ENCODE assay signal across 11 cellular contexts in genomic region chr14:98984719-98985041, GRCh38.
A peak's percentile ranks its signal among the peaks of the same experiment; 100 is the strongest.
DNase-seq lines count a peak whose midpoint lies in the region; ATAC-seq lines count a peak whose summit lies in the region.
"Had no signal": no experiment of that assay in that cellular context is flagged by ENCODE, and none has a peak within 500 bp of the region (broad histone marks: within the 10 kb centered on the region; RNA-seq: fewer than 3 reads in every experiment).

No MANE protein-coding gene starts in this region.

- H3K4me3 ChIP-seq in HUES6 (ENCODE audit: low read depth, low read length), result peak overlapping the region; percentile 24; the same call in 1 of the 2 replicates

- no peaks in the 10 kb centered on the region for H3K36me3 ChIP-seq in HUES6 (ENCODE audit: control insufficient read depth, insufficient read depth, low read length)

- H3K27me3 ChIP-seq in HUES6 (ENCODE audit: control insufficient read depth, insufficient read depth, low read length), result no peaks in the 10 kb centered on the region

- H3K4me1 ChIP-seq in HUES6 (ENCODE audit: control insufficient read depth, insufficient read depth, low read length), result peaks cover 15% of the 10 kb centered on the region; the same call in 1 of the 2 replicates

- DNase-seq in activated CD8-positive, alpha-beta memory T cell treated with anti-CD3 and anti-CD28 coated beads for 4 hours (ENCODE audit: low read depth in 2 of 2), result peak; percentile 14 to 47
- peak; percentile 50 for DNase-seq in effector CD4-positive, alpha-beta T cell
- DNase-seq in stimulated activated CD4-positive, alpha-beta T cell treated with anti-CD3 and anti-CD28 coated beads, TNF-alpha, amount 100 ng/mL, for 24 hours (ENCODE audit: low read depth in 3 of 3), result peak; percentile 27 to 60 (median 33)
- no peak for DNase-seq in Kasumi-1 (lab: John Stamatoyannopoulos, UW)
- DNase-seq in Right ventricle myocardium inferior (ENCODE audit: missing footprints), result no peak
- DNase-seq in DMS153 (lab: John Stamatoyannopoulos, UW), result no peak
- no peak for DNase-seq in cerebellar cortex (ENCODE audit: low spot score)
- DNase-seq: C1 segment of cervical spinal cord, HCEC 1CT had no signal

- peak overlapping the region; percentile 83; the same call in 1 of the 2 replicates for H3K27ac ChIP-seq in HUES6 (ENCODE audit: low read depth, low read length)

- H3K9me3 ChIP-seq in HUES6 (ENCODE audit: control insufficient read depth, insufficient read depth, low read depth, low read length), result peaks cover 2% of the 10 kb centered on the region; the same call in 1 of the 2 replicates

- intact Hi-C loops in Right ventricle myocardium inferior (cut with DNase I), result no loop called here

- H3K9ac ChIP-seq in HUES6 (ENCODE audit: low read length), result peak overlapping the region; percentile 57

- no peak for ATAC-seq in Right ventricle myocardium inferior
- ATAC-seq: WTC11 had no signal

Comparison
In these comparisons a context has a peak if more than half of its experiments do, and no peak if none do; other contexts are left out.
1. DNase-seq: peak in activated CD8-positive, alpha-beta memory T cell treated with anti-CD3 and anti-CD28 coated beads for 4 hours (2 of 2), effector CD4-positive, alpha-beta T cell (single experiment) and stimulated activated CD4-positive, alpha-beta T cell treated with anti-CD3 and anti-CD28 coated beads, TNF-alpha, amount 100 ng/mL, for 24 hours (3 of 3); none in Kasumi-1 (0 of 2), Right ventricle myocardium inferior (single experiment), DMS153 (single experiment) and cerebellar cortex (single experiment).